ENCODE assay signal across 13 cellular contexts in genomic region chr6:37204014-37204751, GRCh38. TPM values are rescaled to one million over a fixed set of nuclear protein-coding genes. Genes with fewer than 3 reads are reported as not detected.
DNase-seq lines count a peak whose midpoint lies in the region; FAIRE-seq and TF ChIP-seq lines count a peak whose summit lies in the region.
"Had no signal": no experiment of that assay in that cellular context is flagged by ENCODE, and none has a peak within 500 bp of the region (broad histone marks: within the 10 kb centered on the region; RNA-seq: fewer than 3 reads in every experiment).

No MANE protein-coding gene starts in this region.

- H2BK20ac ChIP-seq in H1 (ENCODE audit: low read length): 0 out of 2 replicates have a peak overlapping the region, but pooled peaks have one; percentile 61

- H4K20me1 ChIP-seq in H1 (replicated peaks in 1 of 2; ENCODE audit: control insufficient read depth in 1 of 2, insufficient read depth in 2 of 2, low read length in 2 of 2): peaks cover 0 to 2% of the 10 kb centered on the region in 2 experiments

- peak overlapping the region; percentile 77; the same call in 1 of the 2 replicates for H2BK12ac ChIP-seq in H1 (ENCODE audit: low read depth, low read length)

- H3K14ac ChIP-seq in H1 (ENCODE audit: insufficient read length): no peak overlapping the region

- no peak for TF ChIP-seq EP300 in H1 (IDR thresholded peaks at IDR 0.05; ENCODE audit: borderline replicate concordance in 1 of 2, low read depth in 2 of 2, low read length in 2 of 2)
- TF ChIP-seq EP300 in ovary (IDR thresholded peaks at IDR 0.05): no peak

- TF ChIP-seq RAD21 in H1 (IDR thresholded peaks at IDR 0.05 in 1 of 2, conservative IDR thresholded peaks at IDR 0.05 in 1 of 2; ENCODE audit: low read depth in 2 of 2, low read length in 2 of 2): no peak

- H3K79me2 ChIP-seq in H1 (ENCODE audit: control insufficient read depth in 1 of 2, insufficient read depth in 2 of 2, low read length in 2 of 2): no peaks in the 10 kb centered on the region

- H2BK120ac ChIP-seq in H1 (replicated peaks; ENCODE audit: low read depth, low read length): no peak overlapping the region

- intact Hi-C loops in ovary (cut with DNase I): loop anchor here in 2 of 4 donors (10.0 kb wide), 3 partner anchors 309 to 709 kb away; partner anchors contain the start of gene C6orf89 (in 1 of the 2)

- H4K5ac ChIP-seq in H1 (ENCODE audit: insufficient read length, low read depth, low read length): no peak overlapping the region

- CTCF ChIA-PET in H1 (lab: Charles Lee; ENCODE audit: partially characterized antibody): interaction anchor here (0.7 to 34.9 kb wide), 5 partner anchors 10 to 181 kb away, joined by 3 to 866 read pairs (median 3); no protein-coding TSS in a partner anchor

- no peak overlapping the region for H3K4ac ChIP-seq in H1 (replicated peaks; ENCODE audit: insufficient read length, low read depth, low read length)

- no peak overlapping the region for H3K9ac ChIP-seq in H1 (replicated peaks in 1 of 4; ENCODE audit: extremely low read depth in 1 of 4, low read depth in 3 of 4, low read length in 3 of 4)

- H4K91ac ChIP-seq in H1 (replicated peaks; ENCODE audit: insufficient read length, low read length): no peak overlapping the region

- TF ChIP-seq CTCF in Peyer's patch (IDR thresholded peaks at IDR 0.05) (no peak), H1 (IDR thresholded peaks at IDR 0.05; ENCODE audit: control extremely low read depth in 1 of 3, insufficient read depth in 1 of 3, low read depth in 1 of 3, low read length in 3 of 3) (no peak), ovary (IDR thresholded peaks at IDR 0.05) (no peak), BE2C (IDR thresholded peaks at IDR 0.05; ENCODE audit: low read depth, low read length) (no peak)

- H3K18ac ChIP-seq in H1 (ENCODE audit: extremely low read depth, low read length): 0 out of 2 replicates have a peak overlapping the region, but pooled peaks have one; percentile 27

- H3K4me3 ChIP-seq in Peyer's patch: no peak overlapping the region
- H3K4me3 ChIP-seq in H1 (ENCODE audit: extremely low read depth in 1 of 4, insufficient read depth in 2 of 4, low read depth in 3 of 4, low read length in 4 of 4): no peak overlapping the region
- H3K4me3 ChIP-seq in ovary: no peak overlapping the region
- no peak overlapping the region for H3K4me3 ChIP-seq in BE2C (ENCODE audit: low read depth, low read length)

- H3K36me3 ChIP-seq in Peyer's patch (no peaks in the 10 kb centered on the region), H1 (ENCODE audit: control insufficient read depth in 2 of 4, insufficient read depth in 4 of 4, low read length in 3 of 4) (no peaks in the 10 kb centered on the region), ovary (no peaks in the 10 kb centered on the region), BE2C (no peaks in the 10 kb centered on the region)

- H3K27me3 ChIP-seq in Peyer's patch (no peaks in the 10 kb centered on the region), H1 (replicated peaks in 1 of 4; ENCODE audit: control insufficient read depth in 3 of 4, extremely low read depth in 1 of 4, insufficient read depth in 3 of 4, low read length in 3 of 4) (no peaks in the 10 kb centered on the region; a peak in 1 of 7 replicates), ovary (no peaks in the 10 kb centered on the region), BE2C (no peaks in the 10 kb centered on the region)

- H2BK15ac ChIP-seq in H1 (ENCODE audit: low read length): peak overlapping the region; percentile 95; the same call in 1 of the 2 replicates

- H3K4me1 ChIP-seq in Peyer's patch (peaks cover 0 to 26% (median 6%) of the 10 kb centered on the region in 4 donors), H1 (replicated peaks in 1 of 4; ENCODE audit: control insufficient read depth in 3 of 4, insufficient read depth in 4 of 4, low read length in 3 of 4) (no peaks in the 10 kb centered on the region; a peak in 1 of 7 replicates), ovary (ENCODE audit: insufficient read depth) (no peaks in the 10 kb centered on the region), BE2C (no peaks in the 10 kb centered on the region)

- H2AK5ac ChIP-seq in H1 (ENCODE audit: low read depth, low read length): no peak overlapping the region

- no peak overlapping the region for H3K4me2 ChIP-seq in H1 (ENCODE audit: insufficient read depth in 1 of 2, low read depth in 2 of 2, low read length in 2 of 2)

- WGBS in H1 (ENCODE audit: extremely low coverage in 1 of 2, insufficient coverage in 1 of 2, insufficient read length in 1 of 2, insufficient replicate concordance in 2 of 2, low coverage in 1 of 2, low lambda C conversion rate in 2 of 2, missing lambda C conversion rate in 1 of 2), 2 experiments: 85 to 100% methylated on average over 1 to 7 of the region's 7 CpGs
- WGBS in ovary, 3 donors: 63 to 69% (median 67%) methylated on average over 7 of the region's 7 CpGs

- H3K23me2 ChIP-seq in H1 (ENCODE audit: low read depth, low read length): peaks cover 5% of the 10 kb centered on the region; the same call in 1 of the 2 replicates

- H2BK5ac ChIP-seq in H1 (ENCODE audit: low read depth, low read length): no peak overlapping the region; the same call in 1 of the 2 replicates

- FAIRE-seq in H1 (lab: Jason Lieb, UNC): no peak
- FAIRE-seq: TTC549 had no signal

- POLR2A ChIA-PET in H1 (lab: Charles Lee; ENCODE audit: partially characterized antibody): interaction anchor here (0.7 to 2.8 kb wide), 3 partner anchors 32 to 99 kb away, joined by 3 to 9 read pairs (median 4); no protein-coding TSS in a partner anchor

- H3K56ac ChIP-seq in H1 (replicated peaks; ENCODE audit: insufficient read length, low read depth, low read length): no peak overlapping the region

- peak overlapping the region in 1 of 4 donors; percentile 70 for H3K27ac ChIP-seq in Peyer's patch
- no peak overlapping the region for H3K27ac ChIP-seq in H1 (ENCODE audit: low read depth, low read length)
- no peak overlapping the region for H3K27ac ChIP-seq in ovary
- H3K27ac ChIP-seq: 22Rv1 had no signal

- no peaks in the 10 kb centered on the region for H3K79me1 ChIP-seq in H1 (ENCODE audit: low read depth, low read length)

- no peak overlapping the region for H2AFZ ChIP-seq in H1 (ENCODE audit: low read length)

- no peak overlapping the region for H4K8ac ChIP-seq in H1 (ENCODE audit: extremely low read depth, insufficient read depth, low read length)

- TF ChIP-seq POLR2A in Peyer's patch (IDR thresholded peaks at IDR 0.05) (no peak), H1 (IDR thresholded peaks at IDR 0.05; ENCODE audit: control extremely low read depth in 1 of 2, low read depth in 2 of 2, low read length in 2 of 2) (no peak), ovary (IDR thresholded peaks at IDR 0.05) (no peak)

- H3K9me3 ChIP-seq in Peyer's patch: no peaks in the 10 kb centered on the region
- H3K9me3 ChIP-seq in H1 (ENCODE audit: insufficient read depth in 2 of 2, low read depth in 1 of 2, low read length in 1 of 2): no peaks in the 10 kb centered on the region
- no peaks in the 10 kb centered on the region for H3K9me3 ChIP-seq in ovary
- no peaks in the 10 kb centered on the region for H3K9me3 ChIP-seq in BE2C

- H3K23ac ChIP-seq in H1 (ENCODE audit: insufficient read length): no peak overlapping the region

- DNase-seq in DMS79 treated with DMSO at 0.1 percent for 48 hours (lab: John Stamatoyannopoulos, UW) (peak; percentile 16), DMS79 (lab: John Stamatoyannopoulos, UW) (no peak), Peyer's patch (peak in 2 of 3 donors; percentile 66 to 85), H1 (ENCODE audit: low read depth in 1 of 2, low spot score in 2 of 2) (no peak), ovary (peak in 4 of 5 donors; percentile 52 to 74 (median 65)), NCI-H82 (lab: John Stamatoyannopoulos, UW) (no peak), BE2C (no peak), DMS153 (lab: John Stamatoyannopoulos, UW) (no peak)
- DNase-seq: cerebellar nuclear complex; right cardiac atrium; stimulated activated naive B cell treated with anti-CD40 and anti-IgM and Interleukin-4, amounts not matched to agents 10 μg/mL and 1 μg/mL and 100 μg/mL, for 72 hours had no signal

RNA-seq across cellular contexts. Expression of gene PIM1, which starts 34.2 kb away (rescaled TPM):
- total RNA-seq in Peyer's patch (10 to 100 TPM; 36.6 to 78.4 (median 49.2) TPM), ovary (100 to 1,000 TPM in 1 of 7 donors, 10 to 100 TPM in 6; 41.4 to 135 (median 64.9) TPM)
- 94.1 and 94.9 TPM in 2 replicates for total RNA-seq in H1 (2021; fragmentation: NEBNext Ultra II Directional; extraction: Animal tissue kit (Norgen Biotek cat#: 25700))
- polyA plus RNA-seq in H1 (2011; rRNA removed) (25.5 and 42.7 TPM in 2 replicates), ovary (10 to 100 TPM; 34.2 to 70.0 TPM)
- 37.3 TPM for polyA plus RNA-seq in H1 (2011; cell fraction: cytosol; rRNA removed)
- polyA plus RNA-seq in H1 (2011; cell fraction: nucleus; rRNA removed): 72.2 TPM
- polyA plus RNA-seq in H1 (2012, experiment 1 of 2): 46.3 to 53.0 TPM (median 51.3 TPM) in 4 replicates
- 57.3 TPM for polyA plus RNA-seq in H1 (2012, experiment 2 of 2)
- polyA plus RNA-seq in H1 (2013, experiment 1 of 2): 57.8 TPM
- polyA plus RNA-seq in H1 (2013, experiment 2 of 2): 62.4 TPM
- polyA minus RNA-seq in H1 (2011; rRNA and poly(A)+ RNA removed): 39.5 and 58.4 TPM in 2 replicates
- polyA minus RNA-seq in H1 (2011; cell fraction: cytosol; rRNA and poly(A)+ RNA removed): 29.6 TPM
- polyA minus RNA-seq in H1 (2011; cell fraction: nucleus; rRNA and poly(A)+ RNA removed): 30.4 TPM
- 64.9 TPM for polyA plus RNA-seq in BE2C (2012; ENCODE audit: insufficient read depth, insufficient read length, low read depth)

RNA-seq across cellular contexts. Expression of gene TBC1D22B, which starts 53.4 kb away (rescaled TPM):
- total RNA-seq in Peyer's patch (10 to 100 TPM; 12.4 to 23.3 (median 19.0) TPM), ovary (10 to 100 TPM in 5 of 7 donors, 1 to 10 TPM in 2; 8.6 to 17.7 (median 12.8) TPM)
- 16.9 and 17.4 TPM in 2 replicates for total RNA-seq in H1 (2021; fragmentation: NEBNext Ultra II Directional; extraction: Animal tissue kit (Norgen Biotek cat#: 25700))
- polyA plus RNA-seq in H1 (2011; rRNA removed) (10.1 and 11.6 TPM in 2 replicates), ovary (10 to 100 TPM in 1 of 2 donors, 1 to 10 TPM in 1; 7.4 to 12.8 TPM)
- 11.1 TPM for polyA plus RNA-seq in H1 (2011; cell fraction: cytosol; rRNA removed)
- 12.0 TPM for polyA plus RNA-seq in H1 (2011; cell fraction: nucleus; rRNA removed)
- polyA plus RNA-seq in H1 (2012, experiment 1 of 2): 13.0 to 15.5 TPM (median 14.5 TPM) in 4 replicates
- 14.1 TPM for polyA plus RNA-seq in H1 (2012, experiment 2 of 2)
- 11.6 TPM for polyA plus RNA-seq in H1 (2013, experiment 1 of 2)
- 11.5 TPM for polyA plus RNA-seq in H1 (2013, experiment 2 of 2)
- 8.5 and 11.2 TPM in 2 replicates for polyA minus RNA-seq in H1 (2011; rRNA and poly(A)+ RNA removed)
- polyA minus RNA-seq in H1 (2011; cell fraction: cytosol; rRNA and poly(A)+ RNA removed): 6.6 TPM
- 11.2 TPM for polyA minus RNA-seq in H1 (2011; cell fraction: nucleus; rRNA and poly(A)+ RNA removed)
- 5.9 TPM for polyA plus RNA-seq in BE2C (2012; ENCODE audit: insufficient read depth, insufficient read length, low read depth)

RNA-seq across cellular contexts. Expression of gene TMEM217, which starts 53.8 kb away (rescaled TPM):
- total RNA-seq in Peyer's patch: under 1 TPM in 1 of 4 donors, not detected in 3; 0.53 TPM
- total RNA-seq in H1 (2021; fragmentation: NEBNext Ultra II Directional; extraction: Animal tissue kit (Norgen Biotek cat#: 25700)): 0.29 and 0.60 TPM in 2 replicates
- 0.27 and 1.1 TPM in 2 replicates for polyA plus RNA-seq in H1 (2011; rRNA removed)
- 0.59 TPM for polyA plus RNA-seq in H1 (2011; cell fraction: cytosol; rRNA removed)
- polyA plus RNA-seq in H1 (2011; cell fraction: nucleus; rRNA removed): 0.37 TPM
- 0.39 to 0.76 TPM (median 0.59 TPM) in 4 replicates for polyA plus RNA-seq in H1 (2012, experiment 1 of 2)
- polyA plus RNA-seq in H1 (2012, experiment 2 of 2): 0.37 TPM
- polyA plus RNA-seq in H1 (2013, experiment 1 of 2): 1.6 TPM
- polyA plus RNA-seq in H1 (2013, experiment 2 of 2): 1.2 TPM
- 0.44 and 0.54 TPM in 2 replicates for polyA minus RNA-seq in H1 (2011; rRNA and poly(A)+ RNA removed)
- polyA minus RNA-seq in H1 (2011; cell fraction: cytosol; rRNA and poly(A)+ RNA removed): not detected
- polyA minus RNA-seq in H1 (2011; cell fraction: nucleus; rRNA and poly(A)+ RNA removed): 0.80 TPM
- 1 to 10 TPM in 6 of 7 donors, under 1 TPM in 1; 0.48 to 4.6 (median 1.5) TPM for total RNA-seq in ovary
- polyA plus RNA-seq in ovary: 1 to 10 TPM in 1 of 2 donors, under 1 TPM in 1; 0.39 to 3.8 TPM
- not detected for polyA plus RNA-seq in BE2C (2012; ENCODE audit: insufficient read depth, insufficient read length, low read depth)

Comparison
In these comparisons a context has a peak if more than half of its experiments do, and no peak if none do; other contexts are left out.
1. DNase-seq: peak in DMS79 treated with DMSO at 0.1 percent for 48 hours (single experiment), Peyer's patch (2 of 3) and ovary (4 of 5); none in DMS79 (single experiment), H1 (0 of 2), NCI-H82 (single experiment), BE2C (single experiment) and DMS153 (single experiment).